In the genomic region with DNA sequence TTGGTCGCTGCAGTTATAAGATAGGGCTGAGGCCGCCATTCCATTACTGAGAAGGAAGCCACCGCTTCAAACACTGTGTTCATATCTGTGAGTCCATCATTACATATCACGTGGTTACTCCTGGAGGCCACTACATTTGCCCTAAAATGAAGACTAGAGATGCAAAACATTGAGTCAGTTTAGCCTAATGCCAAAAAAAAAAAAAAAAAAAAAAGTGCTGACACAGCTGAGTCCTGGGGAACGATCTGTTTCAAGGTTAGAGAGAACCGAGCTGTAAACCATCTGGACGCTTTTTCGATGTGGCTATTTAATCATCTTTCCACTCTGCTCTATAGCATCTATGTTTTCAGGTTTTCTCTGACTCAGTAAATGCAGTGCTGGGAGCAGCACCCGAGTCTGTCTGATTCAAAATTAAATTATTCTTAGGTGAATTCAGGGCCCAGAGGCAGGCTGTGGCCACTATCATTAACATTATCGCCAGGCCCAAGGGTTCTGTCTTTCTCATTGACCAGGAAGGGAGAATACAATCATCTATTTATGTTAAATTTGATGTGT, we compare ENCODE assay signal across 18 cellular contexts.
A peak's percentile ranks its signal among the peaks of the same experiment; 100 is the strongest.
DNase-seq lines count a peak whose midpoint lies in the region; ATAC-seq, FAIRE-seq and TF ChIP-seq lines count a peak whose summit lies in the region.
"Had no signal": no experiment of that assay in that cellular context is flagged by ENCODE, and none has a peak within 500 bp of the region (broad histone marks: within the 10 kb centered on the region; RNA-seq: fewer than 3 reads in every experiment).

No MANE protein-coding gene starts in this region.

- TF ChIP-seq EP300 in K562 (IDR thresholded peaks at IDR 0.05; ENCODE audit: low read length), result no peak

- no peak for TF ChIP-seq CTCF in BE2C (IDR thresholded peaks at IDR 0.05; ENCODE audit: low read depth, low read length)
- TF ChIP-seq CTCF in IMR-90 (conservative IDR thresholded peaks at IDR 0.05; ENCODE audit: low read depth, low read length), result no peak
- no peak for TF ChIP-seq CTCF in K562 (IDR thresholded peaks at IDR 0.05 in 2 of 3, conservative IDR thresholded peaks at IDR 0.05 in 1 of 3; ENCODE audit: insufficient read depth in 2 of 3, low read depth in 1 of 3, low read length in 3 of 3)

- H3K4ac ChIP-seq in IMR-90 (ENCODE audit: low read depth, low read length), result no peak overlapping the region

- H3K36me3 ChIP-seq in BE2C (no peaks in the 10 kb centered on the region), IMR-90 (ENCODE audit: control insufficient read depth, insufficient read depth, low read length) (no peaks in the 10 kb centered on the region), K562 (ENCODE audit: control insufficient read depth, insufficient read depth, low read length) (no peaks in the 10 kb centered on the region)
- H3K36me3 ChIP-seq: HAP-1 had no signal

- H2BK5ac ChIP-seq in IMR-90 (ENCODE audit: low read depth, low read length, poor library complexity, severe bottlenecking), result no peak overlapping the region

- H2AK5ac ChIP-seq in IMR-90 (ENCODE audit: low read depth, low read length), result no peak overlapping the region

- H3K9ac ChIP-seq in IMR-90 (ENCODE audit: low read depth, low read length), result no peak overlapping the region
- H3K9ac ChIP-seq in K562 (ENCODE audit: insufficient read depth in 1 of 2, low read depth in 2 of 2, low read length in 2 of 2), result no peak overlapping the region
- H3K9ac ChIP-seq: GM23248, KMS-11 had no signal

- dilution Hi-C loops in IMR-90 (cut with HindIII; ENCODE audit: low sequenced_read_pairs, unreplicated experiment), result no loop called here

- H3K27ac ChIP-seq in IMR-90 (ENCODE audit: insufficient read depth, low read length), result no peak overlapping the region
- no peak overlapping the region for H3K27ac ChIP-seq in K562 (ENCODE audit: extremely low read depth, low read depth, low read length)
- H3K27ac ChIP-seq: C4-2B, GM23248, KMS-11 had no signal

- no peak overlapping the region for H2BK15ac ChIP-seq in IMR-90 (ENCODE audit: low read depth, low read length)

- DNase-seq in BE2C, result peak; percentile 78
- no peak for DNase-seq in IMR-90
- DNase-seq in RPMI8226, result peak; percentile 69
- peak in 1 of 4 experiments; percentile 22 for DNase-seq in K562 (ENCODE audit: extremely low read depth in 1 of 4, low spot score in 3 of 4)
- DNase-seq in activated CD4-positive, alpha-beta T cell treated with anti-CD3 and anti-CD28 coated beads for 48 hours, result no peak
- DNase-seq in NCI-H82 (lab: John Stamatoyannopoulos, UW), result no peak
- DNase-seq in effector memory CD8-positive, alpha-beta T cell, result no peak
- DNase-seq in superior temporal gyrus (ENCODE audit: extremely low spot score), result no peak
- DNase-seq: ACHN; Calu3; CD4-positive, alpha-beta memory T cell; DMS79 treated with DMSO at 0.1 percent for 48 hours; GM23248 had no signal

- H3K9me3 Mint-ChIP-seq in effector memory CD8-positive, alpha-beta T cell, result peaks cover 3 to 6% of the 10 kb centered on the region in 2 donors

- H3K27me3 ChIP-seq in BE2C, result no peaks in the 10 kb centered on the region
- H3K27me3 ChIP-seq in IMR-90 (ENCODE audit: control insufficient read depth, insufficient read depth, low read length), result no peaks in the 10 kb centered on the region
- H3K27me3 ChIP-seq in K562 (ENCODE audit: control insufficient read depth in 2 of 2, insufficient read depth in 2 of 2, low read length in 2 of 2), result peaks cover 0 to 2% of the 10 kb centered on the region in 2 experiments; a peak in 1 of 5 replicates

- H3K18ac ChIP-seq in IMR-90 (ENCODE audit: low read depth, low read length), result no peak overlapping the region

- no peak overlapping the region for H4K91ac ChIP-seq in IMR-90 (ENCODE audit: insufficient read depth, low read depth, low read length)

- CTCF ChIA-PET in IMR-90 (lab: Yijun Ruan, JAX), result no interaction called here
- CTCF ChIA-PET in K562 (lab: Yijun Ruan, JAX; ENCODE audit: low intra/inter-chr PET ratio), result no interaction called here

- no peak overlapping the region for H2AFZ ChIP-seq in IMR-90 (replicated peaks; ENCODE audit: low read length, poor library complexity)
- no peak overlapping the region for H2AFZ ChIP-seq in K562 (ENCODE audit: low read depth, low read length)
- H2AFZ ChIP-seq: GM23248 had no signal

- no peak overlapping the region for H2AK9ac ChIP-seq in IMR-90 (replicated peaks; ENCODE audit: low read depth, low read length, poor library complexity)

- no peak for FAIRE-seq in K562 (lab: Jason Lieb, UNC)
- FAIRE-seq: GM12891, HTR-8/SVneo had no signal

- H3K36me3 Mint-ChIP-seq in effector memory CD8-positive, alpha-beta T cell (ENCODE audit: insufficient read depth), result no peaks in the 10 kb centered on the region
- H3K36me3 Mint-ChIP-seq: CD4-positive, alpha-beta memory T cell had no signal

- no peaks in the 10 kb centered on the region for H3K27me3 Mint-ChIP-seq in effector memory CD8-positive, alpha-beta T cell
- H3K27me3 Mint-ChIP-seq: CD4-positive, alpha-beta memory T cell had no signal

- no peaks in the 10 kb centered on the region for H3K79me2 ChIP-seq in K562 (ENCODE audit: control insufficient read depth, insufficient read depth, low read length)

- no peak for TF ChIP-seq RAD21 in IMR-90 (IDR thresholded peaks at IDR 0.05; ENCODE audit: low read length)
- no peak for TF ChIP-seq RAD21 in K562 (CRISPR knock-in tag; conservative IDR thresholded peaks at IDR 0.05 in 1 of 2, IDR thresholded peaks at IDR 0.05 in 1 of 2)

- no peak overlapping the region for H2BK20ac ChIP-seq in IMR-90 (ENCODE audit: low read depth, low read length)

- ATAC-seq in IMR-90 (ENCODE audit: low read depth) (no peak), K562 (peak; percentile 75)
- ATAC-seq in effector memory CD8-positive, alpha-beta T cell (replicated peaks), result no peak

- H3K9me3 ChIP-seq in BE2C, result no peaks in the 10 kb centered on the region
- H3K9me3 ChIP-seq in IMR-90 (ENCODE audit: control insufficient read depth, insufficient read depth, low read length), result peaks cover 2% of the 10 kb centered on the region; the same call in 1 of the 2 replicates
- no peaks in the 10 kb centered on the region for H3K9me3 ChIP-seq in K562 (replicated peaks; ENCODE audit: control insufficient read depth, insufficient read depth, low read depth, low read length)
- H3K9me3 ChIP-seq: HAP-1 had no signal

- no peak overlapping the region for H3K23ac ChIP-seq in IMR-90 (ENCODE audit: low read depth, low read length)

- TF ChIP-seq POLR2A in IMR-90 (IDR thresholded peaks at IDR 0.05; ENCODE audit: low read depth, low read length) (no peak), K562 (conservative IDR thresholded peaks at IDR 0.05) (no peak)

- no peak overlapping the region for H3K27ac Mint-ChIP-seq in effector memory CD8-positive, alpha-beta T cell
- H3K27ac Mint-ChIP-seq: CD4-positive, alpha-beta memory T cell had no signal

- H3K4me3 Mint-ChIP-seq in effector memory CD8-positive, alpha-beta T cell, result no peak overlapping the region
- H3K4me3 Mint-ChIP-seq: CD4-positive, alpha-beta memory T cell had no signal

- H3K56ac ChIP-seq in IMR-90 (ENCODE audit: extremely low read depth, insufficient read depth, low read length), result no peak overlapping the region

- no TSS peak for BruUV-seq in IMR-90 (replicated peaks; lab: Mats Ljungman, UMichigan)
- no TSS peak for BruUV-seq in K562 (replicated peaks; lab: Mats Ljungman, UMichigan)

- H3K4me2 ChIP-seq in IMR-90 (ENCODE audit: low read depth, low read length) (no peak overlapping the region), K562 (ENCODE audit: insufficient read depth, low read length) (no peak overlapping the region)
- H3K4me2 ChIP-seq: KMS-11 had no signal

- H3K79me1 ChIP-seq in IMR-90 (ENCODE audit: low read depth in 1 of 2, low read length in 2 of 2), result no peaks in the 10 kb centered on the region

- H3K9me1 ChIP-seq in IMR-90 (ENCODE audit: insufficient read depth, low read length) (no peaks in the 10 kb centered on the region), K562 (ENCODE audit: control insufficient read depth, insufficient read depth, low read length) (no peaks in the 10 kb centered on the region)

- H3K14ac ChIP-seq in IMR-90 (replicated peaks; ENCODE audit: low read depth, low read length), result no peak overlapping the region

- no peak overlapping the region for H4K8ac ChIP-seq in IMR-90 (ENCODE audit: low read depth in 2 of 2, low read length in 2 of 2)

- POLR2A ChIA-PET in IMR-90 (lab: Charles Lee; ENCODE audit: unreplicated experiment), result no interaction called here
- POLR2A ChIA-PET in K562 (lab: Yijun Ruan, JAX), result interaction anchor here (0.6 to 0.9 kb wide), 2 partner anchors 13 to 119 kb away, joined by 3 to 4 read pairs; no protein-coding TSS in a partner anchor

- no peak overlapping the region for H4K5ac ChIP-seq in IMR-90 (ENCODE audit: low read depth, low read length)

- H3K4me3 ChIP-seq in BE2C (ENCODE audit: low read depth, low read length) (peak overlapping the region; percentile 38), IMR-90 (ENCODE audit: insufficient read depth, low read depth, low read length) (no peak overlapping the region), K562 (no peak overlapping the region)
- H3K4me3 ChIP-seq: GM23248, HAP-1 had no signal

- H4K20me1 ChIP-seq in IMR-90 (ENCODE audit: insufficient read depth, low read length) (no peaks in the 10 kb centered on the region), K562 (replicated peaks; ENCODE audit: control insufficient read depth, insufficient read depth, low read length) (no peaks in the 10 kb centered on the region)

- H2BK120ac ChIP-seq in IMR-90 (ENCODE audit: low read depth, low read length), result no peak overlapping the region

- H3K4me1 ChIP-seq in BE2C (peaks cover 28% of the 10 kb centered on the region), IMR-90 (ENCODE audit: control insufficient read depth, insufficient read depth, low read length) (no peaks in the 10 kb centered on the region), K562 (replicated peaks in 1 of 2; ENCODE audit: control insufficient read depth in 2 of 2, insufficient read depth in 2 of 2, low read length in 2 of 2) (no peaks in the 10 kb centered on the region)
- H3K4me1 ChIP-seq: HAP-1 had no signal

- WGBS in IMR-90 (ENCODE audit: extremely low coverage in 2 of 2, insufficient read length in 1 of 2), 2 experiments, result 17% methylated on average over 1 of the region's 10 CpGs; no CpG with 5 or more reads in 1 of the 2 experiments
- 3% methylated on average over 10 of the region's 10 CpGs for WGBS in K562 (ENCODE audit: insufficient coverage, low coverage, missing lambda C conversion rate)

- H3K4me1 Mint-ChIP-seq in effector memory CD8-positive, alpha-beta T cell (ENCODE audit: low read depth in 2 of 2), result no peaks in the 10 kb centered on the region
- H3K4me1 Mint-ChIP-seq: CD4-positive, alpha-beta memory T cell had no signal

- intact Hi-C loops in IMR-90 (cut with micrococcal nuclease) (no loop called here), K562 (cut with micrococcal nuclease) (no loop called here)

- in situ Hi-C loops in IMR-90 (cut with MboI; ENCODE audit: low sequenced_read_pairs), result no loop called here
- in situ Hi-C loops in K562 (cut with MboI), result no loop called here

TF ChIP-seq in K562, 482 proteins besides CTCF, POLR2A, EP300 and RAD21 (continues in another document):
- TF ChIP-seq MAFG (tag; conservative IDR thresholded peaks at IDR 0.05), result peak; percentile 85
- TF ChIP-seq ZNF311 (CRISPR knock-in tag; IDR thresholded peaks at IDR 0.05), result no peak

Comparison
In these comparisons a context has a peak if more than half of its experiments do, and no peak if none do; other contexts are left out.
1. DNase-seq: peak in BE2C (single experiment) and RPMI8226 (single experiment); none in IMR-90 (single experiment), activated CD4-positive, alpha-beta T cell treated with anti-CD3 and anti-CD28 coated beads for 48 hours (single experiment), NCI-H82 (single experiment), effector memory CD8-positive, alpha-beta T cell (0 of 3) and superior temporal gyrus (single experiment).